Comparison of ENCODE assay signal across 1 cellular context in genomic region chr2:65527451-65528240, GRCh38.
TF ChIP-seq lines count a peak whose summit lies in the region.

No MANE protein-coding gene starts in this region.

TF ChIP-seq in K562, 482 proteins besides CTCF, POLR2A, EP300 and RAD21 (continued from another document and continues in another):
- TF ChIP-seq ARID3B (CRISPR knock-in tag; IDR thresholded peaks at IDR 0.05; ENCODE audit: borderline replicate concordance) (no peak), TCF15 (CRISPR knock-in tag; IDR thresholded peaks at IDR 0.05) (no peak), ZNF324 (CRISPR knock-in tag; IDR thresholded peaks at IDR 0.05) (no peak), ZNF75A (CRISPR knock-in tag; IDR thresholded peaks at IDR 0.05) (no peak), DMBX1 (CRISPR knock-in tag; IDR thresholded peaks at IDR 0.05; ENCODE audit: borderline replicate concordance) (no peak), CBX1 (IDR thresholded peaks at IDR 0.05; ENCODE audit: low read depth) (no peak), ZNF23 (CRISPR knock-in tag; IDR thresholded peaks at IDR 0.05) (no peak), ZNF232 (CRISPR knock-in tag; IDR thresholded peaks at IDR 0.05) (no peak), ZFP1 (CRISPR knock-in tag; IDR thresholded peaks at IDR 0.05) (no peak), MGA (IDR thresholded peaks at IDR 0.05) (peak; percentile 24; the same call in 1 of the 2 replicates), LARP7 (IDR thresholded peaks at IDR 0.05) (no peak), HIVEP1 (CRISPR knock-in tag; IDR thresholded peaks at IDR 0.05) (no peak), ATF1 (CRISPR knock-in tag; IDR thresholded peaks at IDR 0.05) (no peak), ATF1 (tag; IDR thresholded peaks at IDR 0.05) (peak; percentile 67), ZBTB9 (CRISPR knock-in tag; IDR thresholded peaks at IDR 0.05) (no peak; the same call in 1 of the 2 replicates), EGR1 (conservative IDR thresholded peaks at IDR 0.05) (no peak), ZBTB40 (IDR thresholded peaks at IDR 0.05) (peak; percentile 28; the same call in 1 of the 2 replicates), ZBTB40 (CRISPR knock-in tag; IDR thresholded peaks at IDR 0.05) (no peak), FIP1L1 (IDR thresholded peaks at IDR 0.05; ENCODE audit: low read depth, low read length, poor library complexity, severe bottlenecking) (no peak), IRF1 (CRISPR knock-in tag; IDR thresholded peaks at IDR 0.05; ENCODE audit: borderline replicate concordance) (no peak), MAZ (CRISPR knock-in tag; conservative IDR thresholded peaks at IDR 0.05 in 1 of 2, IDR thresholded peaks at IDR 0.05 in 1 of 2) (peak; percentile 49 to 62; a peak in 2 of 4 replicates), ZBED1 (IDR thresholded peaks at IDR 0.05) (no peak), ZBTB33 (CRISPR knock-in tag; IDR thresholded peaks at IDR 0.05) (no peak)
